In genomic region chr3:62479276-62479675, GRCh38 we compare ENCODE assay signal across 24 cellular contexts.
"Had no signal": no experiment of that assay in that cellular context is flagged by ENCODE, and none has a peak within 500 bp of the region (broad histone marks: within the 10 kb centered on the region; RNA-seq: fewer than 3 reads in every experiment).

No MANE protein-coding gene starts in this region.

- H3K4me1 ChIP-seq: left ventricle myocardium inferior, stomach, testis, thyroid gland, transverse colon, upper lobe of left lung, vagina had no signal

- H3K36me3 ChIP-seq: left ventricle myocardium inferior, ovary, stomach, thyroid gland, transverse colon, upper lobe of left lung, vagina had no signal

- H3K27me3 ChIP-seq: ovary, stomach, testis, thyroid gland, transverse colon, upper lobe of left lung, vagina had no signal

- H3K9me3 ChIP-seq: left ventricle myocardium inferior, ovary, stomach, testis, thyroid gland, transverse colon, upper lobe of left lung, vagina had no signal

- DNase-seq: islet precursor cell; left ventricle myocardium inferior; mesendoderm; naive B cell; natural killer cell; nephron progenitor cell; ovary; retina; right cardiac atrium; stimulated activated CD4-positive, alpha-beta T cell treated with anti-CD3 and anti-CD28 coated beads, Interleukin-12 subunit alpha, Interleukin-12 subunit beta, amount 100 ng/mL, for 4 hours; stimulated activated CD4-positive, alpha-beta T cell treated with anti-CD3 and anti-CD28 coated beads, Interleukin-15, amount 100 ng/mL, for 24 hours; stimulated activated CD4-positive, alpha-beta T cell treated with anti-CD3 and anti-CD28 coated beads, Interleukin-2, amount 100 ng/mL, for 24 hours; stimulated activated CD4-positive, alpha-beta T cell treated with anti-CD3 and anti-CD28 coated beads, Interleukin-4, amount 100 ng/mL, for 1 hour; stimulated activated naive B cell treated with anti-CD40 and anti-IgM and Interleukin-4, amounts not matched to agents 10 μg/mL and 1 μg/mL and 100 μg/mL, for 72 hours; stimulated activated naive CD8-positive, alpha-beta T cell treated with anti-CD3 and anti-CD28 coated beads, Interleukin-15, Interleukin-2, amounts not matched to agents 100 U/mL and 50 U/mL, for 24 hours; stomach; testis; thyroid gland; transverse colon; upper lobe of left lung had no signal

- H3K27ac ChIP-seq: left ventricle myocardium inferior, ovary, skin epidermis, stomach, testis, thyroid gland, transverse colon, upper lobe of left lung, vagina had no signal

- ATAC-seq: natural killer cell; right cardiac atrium; sciatic nerve; stimulated activated naive B cell treated with anti-CD40 and anti-IgM and Interleukin-4, amounts not matched to agents 10 μg/mL and 1 μg/mL and 100 μg/mL, for 72 hours; stimulated activated naive CD8-positive, alpha-beta T cell treated with anti-CD3 and anti-CD28 coated beads, Interleukin-15, Interleukin-2, amounts not matched to agents 100 U/mL and 50 U/mL, for 24 hours had no signal

- H3K4me3 ChIP-seq: left ventricle myocardium inferior, lung, ovary, skin epidermis, stomach, testis, thyroid gland, transverse colon, upper lobe of left lung, vagina had no signal
